8 cellular contexts compared by ENCODE assay signal in the genomic region with DNA sequence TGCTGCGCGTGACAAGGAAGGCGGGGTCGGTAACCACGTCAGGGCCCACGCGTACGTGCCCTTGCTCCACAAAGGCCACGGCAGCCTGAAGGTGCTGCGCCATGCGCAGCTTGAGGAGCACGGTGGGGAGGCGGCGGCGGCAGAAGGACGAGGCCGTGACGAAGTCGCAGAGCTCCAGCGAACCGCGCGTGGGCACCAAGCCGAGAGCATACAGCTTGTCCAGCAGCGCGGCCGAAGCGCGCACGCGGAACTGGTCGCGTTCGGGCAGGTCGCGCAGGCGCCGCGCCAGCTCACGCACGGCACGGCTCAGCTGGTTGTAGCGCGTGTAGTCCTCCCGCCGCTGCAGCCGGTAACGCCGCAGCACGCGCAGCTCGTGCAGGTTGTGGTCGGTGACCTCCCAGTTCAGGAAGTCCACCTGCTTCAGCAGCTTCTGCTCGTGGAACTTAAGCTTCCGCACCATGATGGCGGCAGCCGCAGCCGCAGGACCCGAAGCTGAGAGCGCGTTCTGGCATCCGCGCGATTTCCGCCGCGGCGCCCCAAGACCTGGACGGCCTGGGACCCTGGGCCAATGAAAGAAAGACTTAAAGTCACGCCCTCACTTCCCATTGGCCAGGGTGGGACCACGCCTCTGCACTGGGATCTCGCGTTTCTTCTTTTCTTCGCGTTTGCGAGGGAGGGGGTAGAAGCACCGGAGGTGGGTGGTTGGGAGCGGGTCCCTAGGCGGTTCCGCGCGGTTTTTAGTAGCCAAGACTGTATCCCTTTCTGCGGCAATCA. TPM values are rescaled to one million over a fixed set of nuclear protein-coding genes. Genes with fewer than 3 reads are reported as not detected.
A peak's percentile ranks its signal among the peaks of the same experiment; 100 is the strongest.
DNase-seq lines count a peak whose midpoint lies in the region; ATAC-seq and TF ChIP-seq lines count a peak whose summit lies in the region.

A gene with protein sequence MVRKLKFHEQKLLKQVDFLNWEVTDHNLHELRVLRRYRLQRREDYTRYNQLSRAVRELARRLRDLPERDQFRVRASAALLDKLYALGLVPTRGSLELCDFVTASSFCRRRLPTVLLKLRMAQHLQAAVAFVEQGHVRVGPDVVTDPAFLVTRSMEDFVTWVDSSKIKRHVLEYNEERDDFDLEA (minus strand): TSS at position 516 of the 774 bp plus-strand sequence. CDS start 56 bp downstream, at position 460.

- peak in 1 of 2 donors; percentile 21 for TF ChIP-seq CTCF in left lung (IDR thresholded peaks at IDR 0.05)

- H3K4me3 ChIP-seq in left lung, result peak within 1 kb of the TSS; percentile 90 to 96

- no peaks in the 10 kb centered on the region for H3K9me3 Mint-ChIP-seq in dendritic cell treated with granulocyte-macrophage colony-stimulating factor and Interleukin-4, amounts not matched to agents 40 ng/mL and 50 ng/mL, for 4 days

- DNase-seq in C1 segment of cervical spinal cord (lab: John Stamatoyannopoulos, UW) (peak; percentile 62 to 98 (median 93)), NCI-H748 treated with DMSO at 0.1 percent for 48 hours (lab: John Stamatoyannopoulos, UW) (peak; percentile 92), left lung (peak; percentile 95 to 96)
- peak; percentile 83 to 94 for DNase-seq in activated CD4-positive, alpha-beta T cell treated with anti-CD3 and anti-CD28 coated beads, Interleukin-2, amount 50 U/mL, for 24 hours (ENCODE audit: low read depth in 1 of 2, low spot score in 1 of 2)
- DNase-seq in stimulated activated CD4-positive, alpha-beta T cell treated with anti-CD3 and anti-CD28 coated beads, Interleukin-2, amount 100 ng/mL, for 48 hours, result peak; percentile 84 to 86

- H3K27ac Mint-ChIP-seq in dendritic cell treated with granulocyte-macrophage colony-stimulating factor and Interleukin-4, amounts not matched to agents 40 ng/mL and 50 ng/mL, for 4 days, result peak within 1 kb of the TSS; percentile 97

- no peaks in the 10 kb centered on the region for H3K27me3 ChIP-seq in left lung

- intact Hi-C loops in dendritic cell treated with granulocyte-macrophage colony-stimulating factor and Interleukin-4, amounts not matched to agents 40 ng/mL and 50 ng/mL, for 4 days (cut with micrococcal nuclease), result loop anchor here (1.0 to 5.0 kb wide), 3 partner anchors 8 to 273 kb away; a partner anchor contains a TSS
- intact Hi-C loops in left lung (cut with DNase I), result no loop called here

- peak; percentile 94 for ATAC-seq in GM19372 (IDR thresholded peaks at IDR 0.05; ENCODE audit: low read depth, unreplicated experiment)
- peak; percentile 78 for ATAC-seq in HG03558 (IDR thresholded peaks at IDR 0.05; ENCODE audit: extremely low read depth, unreplicated experiment)
- peak; percentile 96 for ATAC-seq in left lung

- no peaks in the 10 kb centered on the region for H3K9me3 ChIP-seq in left lung

- peaks cover 7 to 42% of the 10 kb centered on the region in 2 donors for H3K4me1 ChIP-seq in left lung

- peaks cover 6% of the 10 kb centered on the region for H3K27me3 Mint-ChIP-seq in dendritic cell treated with granulocyte-macrophage colony-stimulating factor and Interleukin-4, amounts not matched to agents 40 ng/mL and 50 ng/mL, for 4 days

- H3K27ac ChIP-seq in left lung, result peak within 1 kb of the TSS; percentile 93 to 97

- peaks cover 32% of the 10 kb centered on the region for H3K4me1 Mint-ChIP-seq in dendritic cell treated with granulocyte-macrophage colony-stimulating factor and Interleukin-4, amounts not matched to agents 40 ng/mL and 50 ng/mL, for 4 days (ENCODE audit: low read depth)

- H3K36me3 ChIP-seq in left lung, result no peaks in the 10 kb centered on the region

- peak within 1 kb of the TSS; percentile 90 for H3K4me3 Mint-ChIP-seq in dendritic cell treated with granulocyte-macrophage colony-stimulating factor and Interleukin-4, amounts not matched to agents 40 ng/mL and 50 ng/mL, for 4 days

- H3K36me3 Mint-ChIP-seq in dendritic cell treated with granulocyte-macrophage colony-stimulating factor and Interleukin-4, amounts not matched to agents 40 ng/mL and 50 ng/mL, for 4 days (ENCODE audit: low read depth), result peaks cover 21% of the 10 kb centered on the region

RNA-seq across cellular contexts. Expression of the gene that starts here (rescaled TPM):
- 10 to 100 TPM; 52.8 to 69.9 TPM for total RNA-seq in left lung

Comparison
In these comparisons a context has a peak if more than half of its experiments do, and no peak if none do; other contexts are left out.
1. Peak in every context shown above with its lines: DNase-seq, ATAC-seq, H3K4me3 ChIP-seq and H3K27ac ChIP-seq.